9 cellular contexts compared by ENCODE assay signal in genomic region chr6:37137881-37138568, GRCh38. TPM values are rescaled to one million over a fixed set of nuclear protein-coding genes. Genes with fewer than 3 reads are reported as not detected.
DNase-seq lines count a peak whose midpoint lies in the region; ATAC-seq and TF ChIP-seq lines count a peak whose summit lies in the region.
"Had no signal": no experiment of that assay in that cellular context is flagged by ENCODE, and none has a peak within 500 bp of the region (broad histone marks: within the 10 kb centered on the region; RNA-seq: fewer than 3 reads in every experiment).

No MANE protein-coding gene starts in this region.

- TF ChIP-seq CTCF in esophagus muscularis mucosa (IDR thresholded peaks at IDR 0.05) (no peak), progenitor cell of endocrine pancreas (IDR thresholded peaks at IDR 0.05; ENCODE audit: unreplicated experiment) (no peak)

- 70% methylated on average over 13 of the region's 13 CpGs for WGBS in esophagus muscularis mucosa

- ATAC-seq in SK-N-SH treated with all-trans-retinoic acid at 6 μM for 48 hours (peak; percentile 19), GM19397 (IDR thresholded peaks at IDR 0.05; ENCODE audit: unreplicated experiment) (no peak), HG03565 (IDR thresholded peaks at IDR 0.05; ENCODE audit: unreplicated experiment) (no peak)

- intact Hi-C loops in esophagus muscularis mucosa (cut with DNase I) = no loop called here

- H3K4me1 Mint-ChIP-seq in progenitor cell of endocrine pancreas (ENCODE audit: low read depth) = peaks cover 44% of the 10 kb centered on the region

- no peaks in the 10 kb centered on the region for H3K27me3 Mint-ChIP-seq in progenitor cell of endocrine pancreas

- peak overlapping the region; percentile 99 for H3K27ac Mint-ChIP-seq in progenitor cell of endocrine pancreas

- H3K27me3 ChIP-seq in esophagus muscularis mucosa = no peaks in the 10 kb centered on the region

- peak overlapping the region in 3 of 4 donors; percentile 5 to 25 (median 18) for H3K4me3 ChIP-seq in esophagus muscularis mucosa

- TF ChIP-seq EP300 in esophagus muscularis mucosa (IDR thresholded peaks at IDR 0.05) = no peak

- no peak for TF ChIP-seq POLR2A in esophagus muscularis mucosa (IDR thresholded peaks at IDR 0.05; ENCODE audit: low read depth)

- no peaks in the 10 kb centered on the region for H3K9me3 ChIP-seq in esophagus muscularis mucosa

- DNase-seq in H4 (ENCODE audit: low spot score) = peak; percentile 54
- no peak for DNase-seq in esophagus muscularis mucosa (ENCODE audit: extremely low spot score)
- DNase-seq in progenitor cell of endocrine pancreas (ENCODE audit: low spot score, unreplicated experiment) = peak; percentile 15
- no peak for DNase-seq in caudate nucleus (lab: John Stamatoyannopoulos, UW)
- DNase-seq in activated CD4-positive, CD25-positive, alpha-beta regulatory T cell treated with anti-CD3 and anti-CD28 coated beads, Interleukin-2, amount 50 U/mL, for 72 hours = no peak
- DNase-seq: Right ventricle myocardium superior had no signal

- no peaks in the 10 kb centered on the region for H3K36me3 Mint-ChIP-seq in progenitor cell of endocrine pancreas (ENCODE audit: insufficient read depth)

- no peaks in the 10 kb centered on the region for H3K9me3 Mint-ChIP-seq in progenitor cell of endocrine pancreas (ENCODE audit: low read depth)

- H3K27ac ChIP-seq in esophagus muscularis mucosa (replicated peaks in 1 of 4) (peak overlapping the region; percentile 90 to 95 (median 93)), caudate nucleus (ENCODE audit: low read depth, low read length) (no peak overlapping the region)

- no peaks in the 10 kb centered on the region for H3K36me3 ChIP-seq in esophagus muscularis mucosa

- H3K4me1 ChIP-seq in esophagus muscularis mucosa = peaks cover 21 to 91% (median 69%) of the 10 kb centered on the region in 4 donors

- peak overlapping the region; percentile 79 for H3K4me3 Mint-ChIP-seq in progenitor cell of endocrine pancreas (ENCODE audit: low read depth)

TF ChIP-seq in SK-N-SH treated with all-trans-retinoic acid at 6 μM for 48 hours, 23 proteins besides CTCF, POLR2A, EP300 and RAD21:
- TF ChIP-seq, protein P1, sequence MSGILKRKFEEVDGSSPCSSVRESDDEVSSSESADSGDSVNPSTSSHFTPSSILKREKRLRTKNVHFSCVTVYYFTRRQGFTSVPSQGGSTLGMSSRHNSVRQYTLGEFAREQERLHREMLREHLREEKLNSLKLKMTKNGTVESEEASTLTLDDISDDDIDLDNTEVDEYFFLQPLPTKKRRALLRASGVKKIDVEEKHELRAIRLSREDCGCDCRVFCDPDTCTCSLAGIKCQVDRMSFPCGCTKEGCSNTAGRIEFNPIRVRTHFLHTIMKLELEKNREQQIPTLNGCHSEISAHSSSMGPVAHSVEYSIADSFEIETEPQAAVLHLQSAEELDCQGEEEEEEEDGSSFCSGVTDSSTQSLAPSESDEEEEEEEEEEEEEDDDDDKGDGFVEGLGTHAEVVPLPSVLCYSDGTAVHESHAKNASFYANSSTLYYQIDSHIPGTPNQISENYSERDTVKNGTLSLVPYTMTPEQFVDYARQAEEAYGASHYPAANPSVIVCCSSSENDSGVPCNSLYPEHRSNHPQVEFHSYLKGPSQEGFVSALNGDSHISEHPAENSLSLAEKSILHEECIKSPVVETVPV (CRISPR knock-in tag; IDR thresholded peaks at IDR 0.05) = no peak
- TF ChIP-seq PPARA (CRISPR knock-in tag; IDR thresholded peaks at IDR 0.05; ENCODE audit: borderline replicate concordance) (no peak), ZNF70 (CRISPR knock-in tag; IDR thresholded peaks at IDR 0.05) (no peak), RARB (CRISPR knock-in tag; IDR thresholded peaks at IDR 0.05) (no peak), ZNF565 (CRISPR knock-in tag; conservative IDR thresholded peaks at IDR 0.05; ENCODE audit: low read depth) (no peak), CSDC2 (CRISPR knock-in tag; IDR thresholded peaks at IDR 0.05) (0 out of 2 replicates have a peak, but pooled peaks have one; percentile 15), ESRRG (CRISPR knock-in tag; IDR thresholded peaks at IDR 0.05) (no peak)

RNA-seq across cellular contexts. Expression of gene PIM1, which starts 31.9 kb away (rescaled TPM):
- 9.2 and 12.3 TPM in 2 replicates for total RNA-seq in H4 (2014; rRNA removed; shearing (Covaris generic))
- total RNA-seq in esophagus muscularis mucosa = 100 to 1,000 TPM in 1 of 4 donors, 10 to 100 TPM in 3; 26.0 to 176 (median 26.5) TPM
- total RNA-seq in progenitor cell of endocrine pancreas = 19.5 and 19.7 TPM in 2 replicates

Comparison
In these comparisons a context has a peak if more than half of its experiments do, and no peak if none do; other contexts are left out.
1. DNase-seq: peak in H4 (single experiment) and progenitor cell of endocrine pancreas (single experiment); none in esophagus muscularis mucosa (single experiment), caudate nucleus (0 of 61) and activated CD4-positive, CD25-positive, alpha-beta regulatory T cell treated with anti-CD3 and anti-CD28 coated beads, Interleukin-2, amount 50 U/mL, for 72 hours (single experiment).